ENCODE assay signal across 14 cellular contexts in genomic region chr5:107773479-107773878, GRCh38.
DNase-seq lines count a peak whose midpoint lies in the region; ATAC-seq and TF ChIP-seq lines count a peak whose summit lies in the region.
"Had no signal": no experiment of that assay in that cellular context is flagged by ENCODE, and none has a peak within 500 bp of the region (broad histone marks: within the 10 kb centered on the region; RNA-seq: fewer than 3 reads in every experiment).

No MANE protein-coding gene starts in this region.

- no peak for TF ChIP-seq POLR2A in IMR-90 (IDR thresholded peaks at IDR 0.05; ENCODE audit: low read depth, low read length)

- no peak overlapping the region for H2BK5ac ChIP-seq in IMR-90 (ENCODE audit: low read depth, low read length, poor library complexity, severe bottlenecking)

- no peak for DNase-seq in IMR-90
- peak; percentile 79 for DNase-seq in adipocyte (ENCODE audit: low read depth)
- peak; percentile 34 for DNase-seq in fibroblast of gingiva (ENCODE audit: low read depth)
- no peak for DNase-seq in stimulated activated naive B cell treated with anti-CD40 and anti-IgM and Interleukin-4, amounts not matched to agents 10 μg/mL and 1 μg/mL and 100 μg/mL, for 72 hours
- no peak for DNase-seq in right cardiac atrium
- DNase-seq in HFFc6: no peak
- DNase-seq: C1 segment of cervical spinal cord; Calu3; CD4-positive, alpha-beta memory T cell; DMS53; GF-D8; GOT3; H7; HCEC 1CT had no signal

- H3K9me3 ChIP-seq in IMR-90 (ENCODE audit: control insufficient read depth, insufficient read depth, low read length) (no peaks in the 10 kb centered on the region), adipocyte (ENCODE audit: control insufficient read depth, low read length) (no peaks in the 10 kb centered on the region), right cardiac atrium (ENCODE audit: control insufficient read depth, low read length) (no peaks in the 10 kb centered on the region)

- ATAC-seq in IMR-90 (ENCODE audit: low read depth) (no peak), right cardiac atrium (no peak)
- ATAC-seq in stimulated activated naive B cell treated with anti-CD40 and anti-IgM and Interleukin-4, amounts not matched to agents 10 μg/mL and 1 μg/mL and 100 μg/mL, for 72 hours (replicated peaks): no peak

- H3K18ac ChIP-seq in IMR-90 (ENCODE audit: low read depth, low read length): no peak overlapping the region

- no peak overlapping the region for H2AK9ac ChIP-seq in IMR-90 (replicated peaks; ENCODE audit: low read depth, low read length, poor library complexity)

- peaks cover 1% of the 10 kb centered on the region; the same call in 1 of the 2 replicates for H3K4me1 ChIP-seq in IMR-90 (ENCODE audit: control insufficient read depth, insufficient read depth, low read length)
- H3K4me1 ChIP-seq in adipocyte (ENCODE audit: control insufficient read depth, insufficient read depth, low read length): no peaks in the 10 kb centered on the region
- no peaks in the 10 kb centered on the region for H3K4me1 ChIP-seq in right cardiac atrium (ENCODE audit: control insufficient read depth, insufficient read depth, low read length)

- H3K9me3 Mint-ChIP-seq in stimulated activated naive B cell treated with anti-CD40 and anti-IgM and Interleukin-4, amounts not matched to agents 10 μg/mL and 1 μg/mL and 100 μg/mL, for 72 hours: no peaks in the 10 kb centered on the region
- peaks cover 34% of the 10 kb centered on the region for H3K9me3 Mint-ChIP-seq in HFFc6
- H3K9me3 Mint-ChIP-seq: CD4-positive, alpha-beta memory T cell had no signal

- no peak overlapping the region for H3K4ac ChIP-seq in IMR-90 (ENCODE audit: low read depth, low read length)

- in situ Hi-C loops in IMR-90 (cut with MboI; ENCODE audit: low sequenced_read_pairs): no loop called here

- H3K9ac ChIP-seq in IMR-90 (ENCODE audit: low read depth, low read length) (no peak overlapping the region), adipocyte (ENCODE audit: low read length) (no peak overlapping the region)

- H4K8ac ChIP-seq in IMR-90 (ENCODE audit: low read depth in 2 of 2, low read length in 2 of 2): no peak overlapping the region

- H2BK120ac ChIP-seq in IMR-90 (ENCODE audit: low read depth, low read length): no peak overlapping the region

- H3K36me3 Mint-ChIP-seq in stimulated activated naive B cell treated with anti-CD40 and anti-IgM and Interleukin-4, amounts not matched to agents 10 μg/mL and 1 μg/mL and 100 μg/mL, for 72 hours: no peaks in the 10 kb centered on the region
- no peaks in the 10 kb centered on the region for H3K36me3 Mint-ChIP-seq in HFFc6 (ENCODE audit: low read depth)
- H3K36me3 Mint-ChIP-seq: CD4-positive, alpha-beta memory T cell had no signal

- no peaks in the 10 kb centered on the region for H3K9me1 ChIP-seq in IMR-90 (ENCODE audit: insufficient read depth, low read length)

- H3K23ac ChIP-seq in IMR-90 (ENCODE audit: low read depth, low read length): no peak overlapping the region

- H3K36me3 ChIP-seq in IMR-90 (ENCODE audit: control insufficient read depth, insufficient read depth, low read length): no peaks in the 10 kb centered on the region
- no peaks in the 10 kb centered on the region for H3K36me3 ChIP-seq in adipocyte (ENCODE audit: control insufficient read depth, insufficient read depth, low read length, severe bottlenecking)

- no peak overlapping the region for H3K56ac ChIP-seq in IMR-90 (ENCODE audit: extremely low read depth, insufficient read depth, low read length)

- no CpG with 5 or more reads among the region's 1 CpG for WGBS in IMR-90 (ENCODE audit: extremely low coverage in 2 of 2, insufficient read length in 1 of 2), 2 experiments
- 87% methylated on average over 1 of the region's 1 CpG for WGBS in right cardiac atrium

- H3K4me3 Mint-ChIP-seq in stimulated activated naive B cell treated with anti-CD40 and anti-IgM and Interleukin-4, amounts not matched to agents 10 μg/mL and 1 μg/mL and 100 μg/mL, for 72 hours: no peak overlapping the region
- no peak overlapping the region for H3K4me3 Mint-ChIP-seq in HFFc6
- H3K4me3 Mint-ChIP-seq: CD4-positive, alpha-beta memory T cell had no signal

- dilution Hi-C loops in IMR-90 (cut with HindIII; ENCODE audit: low sequenced_read_pairs, unreplicated experiment): no loop called here

- H2AK5ac ChIP-seq in IMR-90 (ENCODE audit: low read depth, low read length): no peak overlapping the region

- no TSS peak for BruUV-seq in IMR-90 (replicated peaks; lab: Mats Ljungman, UMichigan)

- H3K4me1 Mint-ChIP-seq in stimulated activated naive B cell treated with anti-CD40 and anti-IgM and Interleukin-4, amounts not matched to agents 10 μg/mL and 1 μg/mL and 100 μg/mL, for 72 hours: no peaks in the 10 kb centered on the region
- H3K4me1 Mint-ChIP-seq in HFFc6 (ENCODE audit: low read depth): no peaks in the 10 kb centered on the region
- H3K4me1 Mint-ChIP-seq: CD4-positive, alpha-beta memory T cell had no signal

- no peak overlapping the region for H3K4me2 ChIP-seq in IMR-90 (ENCODE audit: low read depth, low read length)

- H2BK15ac ChIP-seq in IMR-90 (ENCODE audit: low read depth, low read length): no peak overlapping the region

- H3K4me3 ChIP-seq in IMR-90 (ENCODE audit: insufficient read depth, low read depth, low read length) (no peak overlapping the region), adipocyte (ENCODE audit: low read length) (no peak overlapping the region), right cardiac atrium (ENCODE audit: low read length) (no peak overlapping the region)

- H4K5ac ChIP-seq in IMR-90 (ENCODE audit: low read depth, low read length): no peak overlapping the region

- H3K27ac Mint-ChIP-seq in stimulated activated naive B cell treated with anti-CD40 and anti-IgM and Interleukin-4, amounts not matched to agents 10 μg/mL and 1 μg/mL and 100 μg/mL, for 72 hours: no peak overlapping the region
- no peak overlapping the region for H3K27ac Mint-ChIP-seq in HFFc6
- H3K27ac Mint-ChIP-seq: CD4-positive, alpha-beta memory T cell had no signal

- CTCF ChIA-PET in IMR-90 (lab: Yijun Ruan, JAX): no interaction called here

- H2AFZ ChIP-seq in IMR-90 (replicated peaks; ENCODE audit: low read length, poor library complexity): no peak overlapping the region

- H3K79me1 ChIP-seq in IMR-90 (ENCODE audit: low read depth in 1 of 2, low read length in 2 of 2): no peaks in the 10 kb centered on the region

- no peaks in the 10 kb centered on the region for H4K20me1 ChIP-seq in IMR-90 (ENCODE audit: insufficient read depth, low read length)

- intact Hi-C loops in IMR-90 (cut with micrococcal nuclease): no loop called here
- intact Hi-C loops in right cardiac atrium (cut with DNase I): no loop called here

- no peak overlapping the region for H2BK20ac ChIP-seq in IMR-90 (ENCODE audit: low read depth, low read length)

- no peak for TF ChIP-seq RAD21 in IMR-90 (IDR thresholded peaks at IDR 0.05; ENCODE audit: low read length)

- no peak overlapping the region for H4K91ac ChIP-seq in IMR-90 (ENCODE audit: insufficient read depth, low read depth, low read length)

- H3K14ac ChIP-seq in IMR-90 (replicated peaks; ENCODE audit: low read depth, low read length): no peak overlapping the region

- POLR2A ChIA-PET in IMR-90 (lab: Charles Lee; ENCODE audit: unreplicated experiment): no interaction called here

- TF ChIP-seq CTCF in IMR-90 (conservative IDR thresholded peaks at IDR 0.05; ENCODE audit: low read depth, low read length): no peak
- TF ChIP-seq CTCF in HFFc6 (IDR thresholded peaks at IDR 0.05): no peak

- H3K27me3 Mint-ChIP-seq in stimulated activated naive B cell treated with anti-CD40 and anti-IgM and Interleukin-4, amounts not matched to agents 10 μg/mL and 1 μg/mL and 100 μg/mL, for 72 hours: no peaks in the 10 kb centered on the region
- no peaks in the 10 kb centered on the region; the same call in 1 of the 2 replicates for H3K27me3 Mint-ChIP-seq in HFFc6 (ENCODE audit: insufficient read depth)

- no peak overlapping the region for H3K27ac ChIP-seq in IMR-90 (ENCODE audit: insufficient read depth, low read length)
- no peak overlapping the region for H3K27ac ChIP-seq in right cardiac atrium (ENCODE audit: low read length)

- no peaks in the 10 kb centered on the region for H3K27me3 ChIP-seq in IMR-90 (ENCODE audit: control insufficient read depth, insufficient read depth, low read length)
- no peaks in the 10 kb centered on the region for H3K27me3 ChIP-seq in adipocyte (replicated peaks; ENCODE audit: control insufficient read depth, insufficient read depth, low read length)
- no peaks in the 10 kb centered on the region for H3K27me3 ChIP-seq in right cardiac atrium (ENCODE audit: control insufficient read depth, insufficient read depth)

TF ChIP-seq in IMR-90, 13 proteins besides CTCF, POLR2A, EP300 and RAD21:
- no peak for TF ChIP-seq USF2 (IDR thresholded peaks at IDR 0.05; ENCODE audit: low read depth, low read length)
- peak; percentile 86 for TF ChIP-seq CEBPB (IDR thresholded peaks at IDR 0.05; ENCODE audit: low read depth, low read length)
- no peak for TF ChIP-seq CHD1 (IDR thresholded peaks at IDR 0.05; ENCODE audit: low read depth, low read length)

Comparison
In these comparisons a context has a peak if more than half of its experiments do, and no peak if none do; other contexts are left out.
1. DNase-seq: peak in adipocyte (single experiment) and fibroblast of gingiva (single experiment); none in IMR-90 (single experiment), stimulated activated naive B cell treated with anti-CD40 and anti-IgM and Interleukin-4, amounts not matched to agents 10 μg/mL and 1 μg/mL and 100 μg/mL, for 72 hours (single experiment), right cardiac atrium (0 of 3) and HFFc6 (single experiment).